In the genomic region with DNA sequence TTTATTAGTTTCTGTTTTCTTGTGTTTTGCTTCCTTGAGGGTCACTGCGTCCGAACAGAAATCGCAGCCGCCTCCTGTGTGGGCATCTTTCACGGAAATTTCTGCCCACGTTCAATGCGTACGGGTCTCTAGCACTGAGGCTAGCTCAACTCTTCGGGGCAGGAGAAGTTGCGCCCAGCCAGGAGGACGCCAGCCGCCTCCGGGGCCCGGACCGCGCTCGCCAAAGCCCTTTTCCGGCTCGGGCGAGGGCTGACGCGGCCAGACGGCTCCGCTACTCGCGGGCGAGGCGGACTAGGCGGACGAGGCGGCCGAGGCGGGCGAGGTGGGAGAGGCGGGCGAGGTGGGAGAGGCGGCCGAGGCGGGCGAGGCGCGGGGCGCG, we compare ENCODE assay signal across 10 cellular contexts. TPM values are rescaled to one million over a fixed set of nuclear protein-coding genes. Genes with fewer than 3 reads are reported as not detected.
A peak's percentile ranks its signal among the peaks of the same experiment; 100 is the strongest.
DNase-seq lines count a peak whose midpoint lies in the region; ATAC-seq and TF ChIP-seq lines count a peak whose summit lies in the region.
"Had no signal": no experiment of that assay in that cellular context is flagged by ENCODE, and none has a peak within 500 bp of the region (broad histone marks: within the 10 kb centered on the region; RNA-seq: fewer than 3 reads in every experiment).

No MANE protein-coding gene starts in this region.

- no peaks in the 10 kb centered on the region for H3K36me3 ChIP-seq in tibial nerve

- H3K9me3 Mint-ChIP-seq in activated naive CD8-positive, alpha-beta T cell treated with anti-CD3 and anti-CD28 coated beads for 36 hours, result no peaks in the 10 kb centered on the region
- no peaks in the 10 kb centered on the region for H3K9me3 Mint-ChIP-seq in activated naive CD8-positive, alpha-beta T cell treated with anti-CD3 and anti-CD28 coated beads, Interleukin-2, amount 50 U/mL, for 24 hours
- H3K9me3 Mint-ChIP-seq in chondrocyte (ENCODE audit: low read depth), result no peaks in the 10 kb centered on the region

- peak; percentile 10 for DNase-seq in activated naive CD8-positive, alpha-beta T cell treated with anti-CD3 and anti-CD28 coated beads for 36 hours
- DNase-seq in activated naive CD8-positive, alpha-beta T cell treated with anti-CD3 and anti-CD28 coated beads, Interleukin-2, amount 50 U/mL, for 24 hours, result no peak
- DNase-seq in chondrocyte (ENCODE audit: low spot score) (no peak), left lobe of liver (ENCODE audit: low spot score) (no peak), tibial nerve (ENCODE audit: low spot score in 2 of 2) (no peak), NCI-H526 treated with DMSO at 0.1 percent for 48 hours (lab: John Stamatoyannopoulos, UW) (no peak), NOMO-1 treated with dmso at 0.1 percent for 144 hours (lab: John Stamatoyannopoulos, UW; ENCODE audit: unreplicated experiment) (no peak)
- DNase-seq: AML-193 had no signal

- peaks cover 93% of the 10 kb centered on the region for H3K27me3 Mint-ChIP-seq in activated naive CD8-positive, alpha-beta T cell treated with anti-CD3 and anti-CD28 coated beads for 36 hours
- H3K27me3 Mint-ChIP-seq in activated naive CD8-positive, alpha-beta T cell treated with anti-CD3 and anti-CD28 coated beads, Interleukin-2, amount 50 U/mL, for 24 hours, result peaks cover 83% of the 10 kb centered on the region
- peaks cover 2% of the 10 kb centered on the region for H3K27me3 Mint-ChIP-seq in chondrocyte (ENCODE audit: low read depth)

- TF ChIP-seq EP300 in tibial nerve (IDR thresholded peaks at IDR 0.05), result no peak

- peaks cover 0 to 30% (median 2%) of the 10 kb centered on the region in 4 donors for H3K4me1 ChIP-seq in tibial nerve

- no peak overlapping the region for H3K4me3 Mint-ChIP-seq in activated naive CD8-positive, alpha-beta T cell treated with anti-CD3 and anti-CD28 coated beads for 36 hours
- H3K4me3 Mint-ChIP-seq in activated naive CD8-positive, alpha-beta T cell treated with anti-CD3 and anti-CD28 coated beads, Interleukin-2, amount 50 U/mL, for 24 hours, result no peak overlapping the region
- peak overlapping the region; percentile 98 for H3K4me3 Mint-ChIP-seq in chondrocyte (ENCODE audit: unreplicated experiment)

- H3K4me1 Mint-ChIP-seq in activated naive CD8-positive, alpha-beta T cell treated with anti-CD3 and anti-CD28 coated beads for 36 hours, result peaks cover 12% of the 10 kb centered on the region
- H3K4me1 Mint-ChIP-seq in activated naive CD8-positive, alpha-beta T cell treated with anti-CD3 and anti-CD28 coated beads, Interleukin-2, amount 50 U/mL, for 24 hours, result peaks cover 21% of the 10 kb centered on the region
- peaks cover 63% of the 10 kb centered on the region for H3K4me1 Mint-ChIP-seq in chondrocyte (ENCODE audit: low read depth)

- peaks cover 2% of the 10 kb centered on the region for H3K36me3 Mint-ChIP-seq in activated naive CD8-positive, alpha-beta T cell treated with anti-CD3 and anti-CD28 coated beads for 36 hours
- no peaks in the 10 kb centered on the region for H3K36me3 Mint-ChIP-seq in activated naive CD8-positive, alpha-beta T cell treated with anti-CD3 and anti-CD28 coated beads, Interleukin-2, amount 50 U/mL, for 24 hours (ENCODE audit: low read depth)
- H3K36me3 Mint-ChIP-seq in chondrocyte (ENCODE audit: low read depth), result peaks cover 3% of the 10 kb centered on the region

- no peak for TF ChIP-seq POLR2A in tibial nerve (IDR thresholded peaks at IDR 0.05)

- TF ChIP-seq CTCF in chondrocyte (IDR thresholded peaks at IDR 0.05) (no peak), tibial nerve (IDR thresholded peaks at IDR 0.05) (no peak)

- WGBS in tibial nerve, 2 donors, result 3 to 8% methylated on average over 16 to 44 of the region's 44 CpGs

- H3K27me3 ChIP-seq in tibial nerve, result peaks cover 4 to 89% of the 10 kb centered on the region in 2 donors

- ATAC-seq in activated naive CD8-positive, alpha-beta T cell treated with anti-CD3 and anti-CD28 coated beads, Interleukin-2, amount 50 U/mL, for 24 hours, result no peak
- ATAC-seq in left lobe of liver, result peak; percentile 48
- ATAC-seq in HG02938 (IDR thresholded peaks at IDR 0.05; ENCODE audit: unreplicated experiment), result no peak
- ATAC-seq: activated naive CD4-positive, alpha-beta T cell treated with anti-CD3 and anti-CD28 coated beads, Interleukin-2, amount 50 U/mL, for 72 hours had no signal

- peak overlapping the region in 3 of 4 donors; percentile 15 to 38 (median 26) for H3K4me3 ChIP-seq in tibial nerve

- H3K9me3 ChIP-seq in tibial nerve, result no peaks in the 10 kb centered on the region

- H3K27ac Mint-ChIP-seq in activated naive CD8-positive, alpha-beta T cell treated with anti-CD3 and anti-CD28 coated beads for 36 hours, result no peak overlapping the region
- H3K27ac Mint-ChIP-seq in activated naive CD8-positive, alpha-beta T cell treated with anti-CD3 and anti-CD28 coated beads, Interleukin-2, amount 50 U/mL, for 24 hours, result no peak overlapping the region
- H3K27ac Mint-ChIP-seq in chondrocyte (ENCODE audit: unreplicated experiment), result peak overlapping the region; percentile 99

- peak overlapping the region in 1 of 4 donors; percentile 40 for H3K27ac ChIP-seq in tibial nerve

RNA-seq across cellular contexts. Expression of gene TFAP2B, which starts 0.8 kb away (rescaled TPM):
- total RNA-seq in activated naive CD8-positive, alpha-beta T cell treated with anti-CD3 and anti-CD28 coated beads for 36 hours, result not detected
- total RNA-seq in chondrocyte (6.4 to 16.7 TPM (median 14.8 TPM) in 3 replicates), left lobe of liver (not detected), tibial nerve (1 to 10 TPM in 1 of 4 donors, under 1 TPM in 1, not detected in 2; 0.22 to 1.2 TPM)
- total RNA-seq: activated naive CD4-positive, alpha-beta T cell treated with anti-CD3 and anti-CD28 coated beads, Interleukin-2, amount 50 U/mL, for 72 hours had no signal
